In genomic region chr11:69792611-69793010, GRCh38 we compare ENCODE assay signal across 32 cellular contexts. TPM values are rescaled to one million over a fixed set of nuclear protein-coding genes. Genes with fewer than 3 reads are reported as not detected.
"Had no signal": no experiment of that assay in that cellular context is flagged by ENCODE, and none has a peak within 500 bp of the region (broad histone marks: within the 10 kb centered on the region; RNA-seq: fewer than 3 reads in every experiment).

No MANE protein-coding gene starts in this region.

- H3K4me1 ChIP-seq: ascending aorta had no signal

- H3K4me3 ChIP-seq: ascending aorta, cardiac muscle cell had no signal

- H3K9me3 ChIP-seq: ascending aorta had no signal

- H3K36me3 ChIP-seq: ascending aorta, cardiac muscle cell, WERI-Rb-1 had no signal

- H3K27me3 ChIP-seq: ascending aorta, cardiac muscle cell had no signal

- ATAC-seq: activated CD4-positive, CD25-positive, alpha-beta regulatory T cell treated with anti-CD3 and anti-CD28 coated beads, Interleukin-2, amount 50 U/mL, for 24 hours; activated CD8-positive, alpha-beta T cell treated with anti-CD3 and anti-CD28 coated beads for 36 hours; activated naive CD8-positive, alpha-beta T cell treated with anti-CD3 and anti-CD28 coated beads, Interleukin-2, amount 50 U/mL, for 24 hours; activated T-cell treated with anti-CD3 and anti-CD28 coated beads, Interleukin-2, amount 50 U/mL, for 4 hours; activated T-cell treated with anti-CD3 and anti-CD28 coated beads, Interleukin-2, amount 50 U/mL, for 72 hours; activated T-helper 17 cell treated with anti-CD3 and anti-CD28 coated beads, Interleukin-2, amount 50 U/mL, for 72 hours; WTC11 had no signal

- H3K27ac ChIP-seq: ascending aorta, cardiac muscle cell, WERI-Rb-1 had no signal

- DNase-seq: activated CD4-positive, alpha-beta memory T cell treated with anti-CD3 and anti-CD28 coated beads for 36 hours; activated CD4-positive, alpha-beta T cell treated with anti-CD3 and anti-CD28 coated beads for 4 hours; activated CD4-positive, alpha-beta T cell treated with anti-CD3 and anti-CD28 coated beads, Interleukin-2, amount 10 ng/mL, durations not matched to agents 24 days and 14 days; activated CD4-positive, alpha-beta T cell treated with anti-CD3 and anti-CD28 coated beads, Interleukin-2, amount 50 U/mL, for 1 hour; activated CD4-positive, alpha-beta T cell treated with anti-CD3 and anti-CD28 coated beads, Interleukin-2, amount 50 U/mL, for 4 hours; activated CD4-positive, CD25-positive, alpha-beta regulatory T cell; activated CD8-positive, alpha-beta memory T cell treated with anti-CD3 and anti-CD28 coated beads, Interleukin-2, amount 50 U/mL, for 4 hours; activated CD8-positive, alpha-beta T cell treated with anti-CD3 and anti-CD28 coated beads for 36 hours; activated effector memory CD4-positive, alpha-beta T cell treated with anti-CD3 and anti-CD28 coated beads, Interleukin-2, amount 50 U/mL, for 16 hours; activated gamma-delta T cell treated with Interleukin-2 at 50 U/mL for 16 hours; activated naive CD4-positive, alpha-beta T cell; activated naive CD4-positive, alpha-beta T cell treated with anti-CD3 and anti-CD28 coated beads for 36 hours; activated naive CD8-positive, alpha-beta T cell treated with anti-CD3 and anti-CD28 coated beads, Interleukin-2, amount 10 ng/mL, durations not matched to agents 7 days and 5 days; activated naive CD8-positive, alpha-beta T cell treated with anti-CD3 and anti-CD28 coated beads, Interleukin-2, amount 50 U/mL, for 24 hours; activated T-cell treated with anti-CD3 and anti-CD28 coated beads for 4 hours; activated T-cell treated with anti-CD3 and anti-CD28 coated beads, Interleukin-2, amount 50 U/mL, for 1 hour; activated T-cell treated with anti-CD3 and anti-CD28 coated beads, Interleukin-2, amount 50 U/mL, for 4 hours; activated T-cell treated with anti-CD3 and anti-CD28 coated beads, Interleukin-2, amount 50 U/mL, for 72 hours; amygdala; anterior cingulate cortex; caudate nucleus; cerebellar nuclear complex; T-helper 1 cell; T-helper 2 cell; T-helper 9 cell; WERI-Rb-1 had no signal

RNA-seq across cellular contexts. Expression of gene FGF4, which starts 17.5 kb away (rescaled TPM):
- polyA plus RNA-seq: adipose tissue, cardiac muscle cell had no signal

RNA-seq across cellular contexts. Expression of gene FGF3, which starts 26.6 kb away (rescaled TPM):
- polyA plus RNA-seq: adipose tissue, cardiac muscle cell had no signal
